In genomic region chr19:3762130-3762473, GRCh38 we compare ENCODE assay signal across 9 cellular contexts. TPM values are rescaled to one million over a fixed set of nuclear protein-coding genes. Genes with fewer than 3 reads are reported as not detected.
DNase-seq lines count a peak whose midpoint lies in the region; ATAC-seq and TF ChIP-seq lines count a peak whose summit lies in the region.
"Had no signal": no experiment of that assay in that cellular context is flagged by ENCODE, and none has a peak within 500 bp of the region (broad histone marks: within the 10 kb centered on the region; RNA-seq: fewer than 3 reads in every experiment).

No MANE protein-coding gene starts in this region.

- H3K9me3 Mint-ChIP-seq in activated T-cell treated with anti-CD3 and anti-CD28 coated beads, Interleukin-2, amount 50 U/mL, for 4 hours, result no peaks in the 10 kb centered on the region

- peaks cover 9% of the 10 kb centered on the region for H3K36me3 Mint-ChIP-seq in activated T-cell treated with anti-CD3 and anti-CD28 coated beads, Interleukin-2, amount 50 U/mL, for 4 hours (ENCODE audit: insufficient read depth)

- H3K4me3 ChIP-seq in adipocyte (ENCODE audit: low read length) (peak overlapping the region; percentile 85), liver (ENCODE audit: low read depth in 1 of 3, low read length in 3 of 3) (no peak overlapping the region), thoracic aorta (peak overlapping the region; percentile 92)

- peak overlapping the region; percentile 98 for H3K4me3 Mint-ChIP-seq in activated T-cell treated with anti-CD3 and anti-CD28 coated beads, Interleukin-2, amount 50 U/mL, for 4 hours

- H3K4me1 ChIP-seq in adipocyte (ENCODE audit: control insufficient read depth, insufficient read depth, low read length) (peaks cover 16% of the 10 kb centered on the region), liver (ENCODE audit: control insufficient read depth in 4 of 4, insufficient read depth in 4 of 4, low read length in 3 of 4) (peaks cover 5 to 22% (median 14%) of the 10 kb centered on the region in 4 donors), thoracic aorta (ENCODE audit: control insufficient read depth in 1 of 2, low read depth in 2 of 2) (peaks cover 16 to 38% of the 10 kb centered on the region in 2 donors)

- H3K27me3 Mint-ChIP-seq in activated T-cell treated with anti-CD3 and anti-CD28 coated beads, Interleukin-2, amount 50 U/mL, for 4 hours (ENCODE audit: low read depth), result no peaks in the 10 kb centered on the region

- TF ChIP-seq CTCF in liver (IDR thresholded peaks at IDR 0.05; ENCODE audit: low read depth, low read length, missing input control) (no peak), thoracic aorta (IDR thresholded peaks at IDR 0.05) (no peak)

- H3K9me3 ChIP-seq in adipocyte (ENCODE audit: control insufficient read depth, low read length), result no peaks in the 10 kb centered on the region
- H3K9me3 ChIP-seq in liver (ENCODE audit: control insufficient read depth in 4 of 4, low read length in 3 of 4), result no peaks in the 10 kb centered on the region
- H3K9me3 ChIP-seq in thoracic aorta, result no peaks in the 10 kb centered on the region

- H3K27me3 ChIP-seq in adipocyte (replicated peaks; ENCODE audit: control insufficient read depth, insufficient read depth, low read length), result no peaks in the 10 kb centered on the region
- H3K27me3 ChIP-seq in liver (ENCODE audit: control insufficient read depth in 4 of 4, insufficient read depth in 4 of 4, low read length in 3 of 4), result no peaks in the 10 kb centered on the region
- H3K27me3 ChIP-seq in thoracic aorta (replicated peaks; ENCODE audit: insufficient read depth), result no peaks in the 10 kb centered on the region

- no peak for TF ChIP-seq RAD21 in liver (IDR thresholded peaks at IDR 0.05)

- DNase-seq in activated T-cell treated with anti-CD3 and anti-CD28 coated beads, Interleukin-2, amount 50 U/mL, for 4 hours, result no peak
- DNase-seq in activated T-cell treated with anti-CD3 and anti-CD28 coated beads for 4 hours (no peak), adipocyte (ENCODE audit: low read depth) (no peak), thoracic aorta (ENCODE audit: low spot score) (no peak)
- DNase-seq in stimulated activated naive CD4-positive, alpha-beta T cell (lab: John Stamatoyannopoulos, UW), result no peak

- H3K36me3 ChIP-seq in adipocyte (ENCODE audit: control insufficient read depth, insufficient read depth, low read length, severe bottlenecking) (peaks cover 13% of the 10 kb centered on the region), liver (ENCODE audit: control insufficient read depth in 4 of 4, insufficient read depth in 3 of 4, low read depth in 1 of 4, low read length in 3 of 4) (peaks cover 0 to 18% (median 7%) of the 10 kb centered on the region in 4 donors), thoracic aorta (peaks cover 18% of the 10 kb centered on the region)

- 75% methylated on average over 1 of the region's 1 CpG for WGBS in liver

- H3K9ac ChIP-seq in adipocyte (ENCODE audit: low read length) (peak overlapping the region; percentile 92), liver (ENCODE audit: low read depth in 1 of 2, low read length in 2 of 2) (no peak overlapping the region)

- peak overlapping the region; percentile 94 to 100 for H3K27ac ChIP-seq in liver (ENCODE audit: low read depth in 1 of 2, low read length in 2 of 2)
- H3K27ac ChIP-seq in thoracic aorta, result peak overlapping the region; percentile 97 to 100

- ATAC-seq in activated T-cell treated with anti-CD3 and anti-CD28 coated beads, Interleukin-2, amount 50 U/mL, for 4 hours, result no peak
- ATAC-seq in thoracic aorta (ENCODE audit: insufficient number of reproducible peaks, low FRiP score, low read depth) (no peak), HG02938 (IDR thresholded peaks at IDR 0.05; ENCODE audit: unreplicated experiment) (no peak), HG02840 (IDR thresholded peaks at IDR 0.05; ENCODE audit: low FRiP score, unreplicated experiment) (no peak)

- H3K4me1 Mint-ChIP-seq in activated T-cell treated with anti-CD3 and anti-CD28 coated beads, Interleukin-2, amount 50 U/mL, for 4 hours (ENCODE audit: low read depth), result peaks cover 43% of the 10 kb centered on the region

TF ChIP-seq in liver, 16 proteins besides CTCF, POLR2A, EP300 and RAD21:
- no peak for TF ChIP-seq TAF1 (conservative IDR thresholded peaks at IDR 0.05)
- TF ChIP-seq REST (IDR thresholded peaks at IDR 0.05), result no peak
- no peak for TF ChIP-seq MAX (IDR thresholded peaks at IDR 0.05)
- TF ChIP-seq ATF3 (IDR thresholded peaks at IDR 0.05), result no peak
- no peak for TF ChIP-seq RXRA (IDR thresholded peaks at IDR 0.05)
- TF ChIP-seq FOXA2 (IDR thresholded peaks at IDR 0.05), result no peak
- TF ChIP-seq, protein P1, sequence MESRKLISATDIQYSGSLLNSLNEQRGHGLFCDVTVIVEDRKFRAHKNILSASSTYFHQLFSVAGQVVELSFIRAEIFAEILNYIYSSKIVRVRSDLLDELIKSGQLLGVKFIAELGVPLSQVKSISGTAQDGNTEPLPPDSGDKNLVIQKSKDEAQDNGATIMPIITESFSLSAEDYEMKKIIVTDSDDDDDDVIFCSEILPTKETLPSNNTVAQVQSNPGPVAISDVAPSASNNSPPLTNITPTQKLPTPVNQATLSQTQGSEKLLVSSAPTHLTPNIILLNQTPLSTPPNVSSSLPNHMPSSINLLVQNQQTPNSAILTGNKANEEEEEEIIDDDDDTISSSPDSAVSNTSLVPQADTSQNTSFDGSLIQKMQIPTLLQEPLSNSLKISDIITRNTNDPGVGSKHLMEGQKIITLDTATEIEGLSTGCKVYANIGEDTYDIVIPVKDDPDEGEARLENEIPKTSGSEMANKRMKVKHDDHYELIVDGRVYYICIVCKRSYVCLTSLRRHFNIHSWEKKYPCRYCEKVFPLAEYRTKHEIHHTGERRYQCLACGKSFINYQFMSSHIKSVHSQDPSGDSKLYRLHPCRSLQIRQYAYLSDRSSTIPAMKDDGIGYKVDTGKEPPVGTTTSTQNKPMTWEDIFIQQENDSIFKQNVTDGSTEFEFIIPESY (IDR thresholded peaks at IDR 0.05), result no peak
- TF ChIP-seq GABPA (IDR thresholded peaks at IDR 0.05 in 1 of 2, conservative IDR thresholded peaks at IDR 0.05 in 1 of 2), result no peak
- TF ChIP-seq HNF4G (IDR thresholded peaks at IDR 0.05), result no peak
- no peak for TF ChIP-seq SP1 (IDR thresholded peaks at IDR 0.05)
- no peak for TF ChIP-seq JUND (IDR thresholded peaks at IDR 0.05)
- TF ChIP-seq YY1 (IDR thresholded peaks at IDR 0.05), result no peak

RNA-seq across cellular contexts. Expression of gene MRPL54, which starts 0.4 kb away (rescaled TPM):
- total RNA-seq in activated T-cell treated with anti-CD3 and anti-CD28 coated beads, Interleukin-2, amount 50 U/mL, for 4 hours, result 100 to 1,000 TPM in 2 of 3 donors, 10 to 100 TPM in 1; 95.8 to 132 (median 125) TPM
- total RNA-seq in liver (10 to 100 TPM; 25.1 to 28.5 TPM), thoracic aorta (10 to 100 TPM; 32.4 to 56.9 TPM)
- polyA plus RNA-seq in liver, result 100 to 1,000 TPM in 1 of 2 donors, 10 to 100 TPM in 1; 57.2 to 109 TPM

RNA-seq across cellular contexts. Expression of gene APBA3, which starts 0.6 kb away (rescaled TPM):
- total RNA-seq in activated T-cell treated with anti-CD3 and anti-CD28 coated beads, Interleukin-2, amount 50 U/mL, for 4 hours, result 10 to 100 TPM; 44.6 to 48.5 (median 45.4) TPM
- 10 to 100 TPM; 11.9 to 24.3 TPM for total RNA-seq in liver
- 1 to 10 TPM; 6.4 to 9.6 TPM for polyA plus RNA-seq in liver
- 10 to 100 TPM; 17.4 to 26.8 TPM for total RNA-seq in thoracic aorta

RNA-seq across cellular contexts. Expression of gene RAX2, which starts 9.9 kb away (rescaled TPM):
- not detected for total RNA-seq in activated T-cell treated with anti-CD3 and anti-CD28 coated beads, Interleukin-2, amount 50 U/mL, for 4 hours
- total RNA-seq in liver, result not detected
- polyA plus RNA-seq in liver, result not detected
- not detected for total RNA-seq in thoracic aorta
- total RNA-seq: urinary bladder had no signal
- polyA plus RNA-seq: urinary bladder had no signal

RNA-seq across cellular contexts. Expression of gene MATK, which starts 24.1 kb away (rescaled TPM):
- 10 to 100 TPM; 43.1 to 87.6 (median 82.9) TPM for total RNA-seq in activated T-cell treated with anti-CD3 and anti-CD28 coated beads, Interleukin-2, amount 50 U/mL, for 4 hours
- total RNA-seq in liver, result 1 to 10 TPM; 2.7 to 7.0 TPM
- under 1 TPM; 0.78 to 0.97 TPM for polyA plus RNA-seq in liver
- 1 to 10 TPM; 5.4 to 6.4 TPM for total RNA-seq in thoracic aorta

RNA-seq across cellular contexts. Expression of gene TJP3, which starts 53.9 kb away (rescaled TPM):
- 1 to 10 TPM in 1 of 3 donors, under 1 TPM in 2; 0.61 to 1.1 (median 0.66) TPM for total RNA-seq in activated T-cell treated with anti-CD3 and anti-CD28 coated beads, Interleukin-2, amount 50 U/mL, for 4 hours
- 1 to 10 TPM; 6.0 to 6.1 TPM for total RNA-seq in liver
- 1 to 10 TPM; 7.3 to 9.8 TPM for polyA plus RNA-seq in liver
- 1 to 10 TPM in 1 of 2 donors, under 1 TPM in 1; 0.41 to 2.1 TPM for total RNA-seq in thoracic aorta

Comparison
In these comparisons a context has a peak if more than half of its experiments do, and no peak if none do; other contexts are left out.
1. H3K4me3 ChIP-seq: peak in adipocyte (single experiment) and thoracic aorta (single experiment); none in liver (0 of 3).